Comparison of ENCODE assay signal across 8 cellular contexts in genomic region chr5:50513028-50513457, GRCh38.
DNase-seq lines count a peak whose midpoint lies in the region; TF ChIP-seq lines count a peak whose summit lies in the region.
"Not testable (repeated sequence)": the region's sequence is repeated elsewhere in the genome, so short reads cannot be mapped to it uniquely, and the experiment has no call there.

No MANE protein-coding gene starts in this region.

- not testable (repeated sequence) for H3K27me3 ChIP-seq in mammary epithelial cell (ENCODE audit: insufficient read depth, low read length); liver (ENCODE audit: control insufficient read depth in 4 of 4, insufficient read depth in 4 of 4, low read length in 3 of 4); prostate gland (replicated peaks; ENCODE audit: insufficient read depth)

- intact Hi-C loops in mammary epithelial cell (cut with micrococcal nuclease): loop anchor here (2.0 to 10.0 kb wide), 3 partner anchors 152 to 238 kb away; partner anchors contain the start of gene PARP8
- intact Hi-C loops in prostate gland (cut with DNase I): not testable (repeated sequence)

- H3K4me2 ChIP-seq in mammary epithelial cell (ENCODE audit: insufficient read depth, low read depth, low read length): not testable (repeated sequence)

- DNase-seq in AG09319 (ENCODE audit: extremely low read depth, low read depth); RWPE1 (ENCODE audit: low spot score); mammary epithelial cell; prostate gland (ENCODE audit: low spot score): not testable (repeated sequence)
- DNase-seq in NCI-H146 (lab: John Stamatoyannopoulos, UW) (peak; percentile 0), fibroblast of peridontal ligament (ENCODE audit: extremely low read depth) (peak; percentile 10)

- CTCF ChIA-PET in RWPE1 (lab: Yijun Ruan, JAX): interaction anchor here (0.6 to 0.7 kb wide), 3 partner anchors 9 to 311 kb away, joined by 3 to 9 read pairs (median 4); no protein-coding TSS in a partner anchor
- CTCF ChIA-PET in mammary epithelial cell (lab: Charles Lee; ENCODE audit: low non-redundant PET): interaction anchor here (0.6 kb wide), 1 partner anchor 72 kb away, joined by 3 read pairs; no protein-coding TSS in a partner anchor

- POLR2A ChIA-PET in RWPE1 (lab: Yijun Ruan, JAX; ENCODE audit: low non-redundant PET): not testable (repeated sequence)

- in situ Hi-C loops in mammary epithelial cell (cut with MboI; ENCODE audit: low sequenced_read_pairs in 2 of 2): not testable (repeated sequence)

- not testable (repeated sequence) for H3K9ac ChIP-seq in mammary epithelial cell (ENCODE audit: insufficient read depth, low read length); liver (ENCODE audit: low read depth in 1 of 2, low read length in 2 of 2)

- H3K36me3 ChIP-seq in mammary epithelial cell (ENCODE audit: insufficient read depth, low read length); liver (ENCODE audit: control insufficient read depth in 4 of 4, insufficient read depth in 3 of 4, low read depth in 1 of 4, low read length in 3 of 4); prostate gland: not testable (repeated sequence)

- H3K4me1 ChIP-seq in mammary epithelial cell (ENCODE audit: insufficient read depth, low read length); liver (ENCODE audit: control insufficient read depth in 4 of 4, insufficient read depth in 4 of 4, low read length in 3 of 4); prostate gland (replicated peaks): not testable (repeated sequence)

- H3K79me2 ChIP-seq in mammary epithelial cell (ENCODE audit: insufficient read depth, low read length): not testable (repeated sequence)

- BruUV-seq in mammary epithelial cell (replicated peaks; lab: Mats Ljungman, UMichigan): not testable (repeated sequence)

- not testable (repeated sequence) for H3K27ac ChIP-seq in RWPE1; mammary epithelial cell (ENCODE audit: insufficient read depth, low read depth, low read length); liver (ENCODE audit: low read depth in 1 of 2, low read length in 2 of 2); prostate gland

- H2AFZ ChIP-seq in mammary epithelial cell (ENCODE audit: low read depth, low read length): not testable (repeated sequence)

- not testable (repeated sequence) for H3K4me3 ChIP-seq in mammary epithelial cell (replicated peaks in 1 of 3; ENCODE audit: insufficient read depth in 1 of 3, low read depth in 2 of 3, low read length in 3 of 3); liver (ENCODE audit: low read depth in 1 of 3, low read length in 3 of 3); prostate gland

- not testable (repeated sequence) for TF ChIP-seq POLR2A in prostate gland (IDR thresholded peaks at IDR 0.05)

- peak; percentile 35 to 46 for TF ChIP-seq RAD21 in liver (IDR thresholded peaks at IDR 0.05)

- dilution Hi-C loops in mammary epithelial cell (cut with HindIII; ENCODE audit: low sequenced_read_pairs): not testable (repeated sequence)

- not testable (repeated sequence) for H4K20me1 ChIP-seq in mammary epithelial cell (ENCODE audit: insufficient read depth, low read length)

- peak; percentile 17 for TF ChIP-seq CTCF in AG09319 (IDR thresholded peaks at IDR 0.05; ENCODE audit: low read depth, low read length)
- peak; percentile 5 for TF ChIP-seq CTCF in GM12873 (IDR thresholded peaks at IDR 0.05; ENCODE audit: insufficient read depth, low read depth, low read length, missing control alignments)
- peak; percentile 57 for TF ChIP-seq CTCF in RWPE1 (conservative IDR thresholded peaks at IDR 0.05; ENCODE audit: low read depth)
- peak; percentile 24 to 33 for TF ChIP-seq CTCF in mammary epithelial cell (conservative IDR thresholded peaks at IDR 0.05 in 1 of 2, IDR thresholded peaks at IDR 0.05 in 1 of 2; ENCODE audit: extremely low read depth in 1 of 2, insufficient read depth in 1 of 2, low read depth in 1 of 2, low read length in 2 of 2)
- TF ChIP-seq CTCF in liver (IDR thresholded peaks at IDR 0.05; ENCODE audit: low read depth, low read length, missing input control): peak; percentile 24
- TF ChIP-seq CTCF in prostate gland (IDR thresholded peaks at IDR 0.05): peak in 3 of 4 experiments; percentile 6 to 26 (median 25)

- H3K9me3 ChIP-seq in mammary epithelial cell (replicated peaks; ENCODE audit: insufficient read depth, low read length); liver (ENCODE audit: control insufficient read depth in 4 of 4, low read length in 3 of 4); prostate gland: not testable (repeated sequence)

Comparison
In these comparisons a context has a peak if more than half of its experiments do, and no peak if none do; other contexts are left out.
1. CTCF ChIP-seq: peak in every context shown above with its lines; median percentile 57 in RWPE1; 28 in mammary epithelial cell; 25 in prostate gland; 24 in liver; 17 in AG09319; 5 in GM12873.